8 cellular contexts compared by ENCODE assay signal in the genomic region with DNA sequence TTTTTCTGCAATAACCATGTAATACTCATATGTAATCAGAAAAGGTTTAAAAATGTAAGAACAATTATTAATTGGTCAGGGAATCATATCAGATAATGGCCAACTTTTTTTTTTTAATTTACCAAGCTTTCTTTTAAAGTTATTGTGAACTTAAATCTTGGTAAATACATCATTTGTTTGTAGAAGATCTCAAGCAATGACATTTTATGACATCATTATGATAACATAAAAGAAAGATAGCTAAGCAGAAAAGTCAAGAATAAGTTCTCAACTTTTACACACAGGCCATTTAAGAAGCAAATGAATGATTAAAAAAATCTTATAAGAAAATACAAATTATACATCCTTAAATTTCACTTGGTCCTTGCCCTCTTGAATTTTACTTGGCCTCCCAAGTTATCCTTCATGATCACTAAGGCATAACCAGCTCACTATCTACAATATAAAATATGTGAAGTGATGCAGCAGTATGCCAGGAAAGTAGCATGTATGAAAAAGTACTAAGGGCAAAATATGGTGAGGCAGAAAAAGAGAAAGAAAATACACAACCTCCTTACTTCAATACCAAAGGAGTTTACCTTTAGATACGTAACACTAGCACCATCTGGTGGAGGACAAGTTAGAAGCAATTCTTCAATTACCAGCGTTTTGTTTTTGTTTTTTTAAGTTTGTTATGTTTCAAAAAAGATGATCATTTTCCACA.
DNase-seq lines count a peak whose midpoint lies in the region; TF ChIP-seq lines count a peak whose summit lies in the region.

No MANE protein-coding gene starts in this region.

- intact Hi-C loops in posterior cingulate gyrus (cut with DNase I), result loop anchor here (1.0 kb wide), 1 partner anchor 513 kb away; no protein-coding TSS in a partner anchor

- H3K4me3 ChIP-seq in fibroblast of mammary gland (ENCODE audit: control insufficient read depth, low read depth, low read length), result no peak overlapping the region

- peak; percentile 6 for DNase-seq in stimulated activated CD4-positive, alpha-beta T cell treated with anti-CD3 and anti-CD28 coated beads, Interleukin-4, amount 100 ng/mL, for 24 hours
- no peak for DNase-seq in stimulated activated CD4-positive, alpha-beta T cell treated with anti-CD3 and anti-CD28 coated beads, Interleukin-2, amount 100 ng/mL, for 24 hours
- DNase-seq in NCI-H1092 treated with DMSO at 0.1 percent for 48 hours (lab: John Stamatoyannopoulos, UW), result peak; percentile 57
- peak; percentile 64 for DNase-seq in SK-N-DZ (ENCODE audit: low spot score)
- DNase-seq in fibroblast of mammary gland (ENCODE audit: low read depth), result peak; percentile 86
- DNase-seq in pons (ENCODE audit: low spot score), result peak; percentile 77
- no peak for DNase-seq in posterior cingulate gyrus
- no peak for DNase-seq in activated T-cell treated with anti-CD3 and anti-CD28 coated beads, Interleukin-2, amount 50 U/mL, for 1 hour

- peak; percentile 82 for TF ChIP-seq CTCF in fibroblast of mammary gland (conservative IDR thresholded peaks at IDR 0.05; ENCODE audit: control insufficient read depth, insufficient read depth, low read depth, low read length)

Comparison
In these comparisons a context has a peak if more than half of its experiments do, and no peak if none do; other contexts are left out.
1. DNase-seq: peak in stimulated activated CD4-positive, alpha-beta T cell treated with anti-CD3 and anti-CD28 coated beads, Interleukin-4, amount 100 ng/mL, for 24 hours (single experiment), NCI-H1092 treated with DMSO at 0.1 percent for 48 hours (single experiment), SK-N-DZ (single experiment), fibroblast of mammary gland (single experiment) and pons (single experiment); none in stimulated activated CD4-positive, alpha-beta T cell treated with anti-CD3 and anti-CD28 coated beads, Interleukin-2, amount 100 ng/mL, for 24 hours (0 of 2), posterior cingulate gyrus (0 of 10) and activated T-cell treated with anti-CD3 and anti-CD28 coated beads, Interleukin-2, amount 50 U/mL, for 1 hour (single experiment).